In genomic region chr6:3377536-3378397, GRCh38 we compare ENCODE assay signal across 13 cellular contexts.
DNase-seq lines count a peak whose midpoint lies in the region; ATAC-seq and TF ChIP-seq lines count a peak whose summit lies in the region.
"Had no signal": no experiment of that assay in that cellular context is flagged by ENCODE, and none has a peak within 500 bp of the region (broad histone marks: within the 10 kb centered on the region; RNA-seq: fewer than 3 reads in every experiment).

No MANE protein-coding gene starts in this region.

- TF ChIP-seq CTCF in choroid plexus epithelial cell (conservative IDR thresholded peaks at IDR 0.05; ENCODE audit: low read depth, low read length) (no peak), lung (IDR thresholded peaks at IDR 0.05; ENCODE audit: control extremely low read depth, extremely low read depth) (no peak)
- no peak for TF ChIP-seq CTCF in CD8-positive, alpha-beta T cell (IDR thresholded peaks at IDR 0.05)

- intact Hi-C loops in CD8-positive, alpha-beta T cell (cut with DNase I, micrococcal nuclease), result no loop called here

- H3K27ac ChIP-seq in lung (ENCODE audit: low read depth in 1 of 2, low read length in 1 of 2), result peak overlapping the region in 1 of 2 donors; percentile 63
- no peak overlapping the region for H3K27ac ChIP-seq in CD8-positive, alpha-beta T cell (ENCODE audit: low read depth, low read length)

- no peak for DNase-seq in stimulated activated naive CD8-positive, alpha-beta T cell treated with anti-CD3 and anti-CD28 coated beads, Interleukin-15, Interleukin-2, amounts not matched to agents 100 U/mL and 50 U/mL, for 24 hours
- no peak for DNase-seq in stimulated activated naive CD8-positive, alpha-beta T cell treated with anti-CD3 and anti-CD28 coated beads, Interleukin-15, amount 100 ng/mL, for 72 hours
- DNase-seq in choroid plexus epithelial cell (ENCODE audit: low read depth), result peak; percentile 43
- no peak for DNase-seq in lung (ENCODE audit: low spot score)
- DNase-seq in NCI-H82 (lab: John Stamatoyannopoulos, UW), result no peak
- no peak for DNase-seq in CD8-positive, alpha-beta T cell
- DNase-seq in HPDE6-E6E7 (ENCODE audit: extremely low spot score), result no peak
- DNase-seq: activated CD4-positive, CD25-positive, alpha-beta regulatory T cell; AML-193; kidney glomerular epithelial cell; NCI-H748 treated with DMSO at 0.1 percent for 48 hours had no signal

- ATAC-seq in stimulated activated naive CD8-positive, alpha-beta T cell treated with anti-CD3 and anti-CD28 coated beads, Interleukin-15, Interleukin-2, amounts not matched to agents 100 U/mL and 50 U/mL, for 24 hours, result peak; percentile 63
- ATAC-seq in stimulated activated naive CD8-positive, alpha-beta T cell treated with anti-CD3 and anti-CD28 coated beads, Interleukin-15, amount 100 ng/mL, for 72 hours, result no peak
- ATAC-seq in lung (ENCODE audit: insufficient read depth, low FRiP score), result peak; percentile 67
- no peak for ATAC-seq in HG03342 (IDR thresholded peaks at IDR 0.05; ENCODE audit: unreplicated experiment)
- no peak for ATAC-seq in CD8-positive, alpha-beta T cell

- CTCF ChIA-PET in CD8-positive, alpha-beta T cell (lab: Charles Lee), result no interaction called here

- peaks cover 0 to 18% of the 10 kb centered on the region in 2 donors for H3K4me1 ChIP-seq in lung (ENCODE audit: control insufficient read depth in 2 of 2, insufficient read depth in 2 of 2, low read length in 2 of 2)
- peaks cover 14% of the 10 kb centered on the region for H3K4me1 ChIP-seq in CD8-positive, alpha-beta T cell (ENCODE audit: insufficient read depth, low read length)

- peak overlapping the region in 1 of 2 donors; percentile 45 for H3K4me3 Mint-ChIP-seq in stimulated activated naive CD8-positive, alpha-beta T cell treated with anti-CD3 and anti-CD28 coated beads, Interleukin-15, amount 100 ng/mL, for 72 hours
- H3K4me3 Mint-ChIP-seq in CD8-positive, alpha-beta T cell, result no peak overlapping the region
- H3K4me3 Mint-ChIP-seq: activated T-helper 1 cell treated with anti-CD3 and anti-CD28 coated beads, Interleukin-12 subunit alpha, Interleukin-12 subunit beta, Interleukin-2, Interleukin-4 antibody, amounts not matched to agents 30 ng/mL and 10 ng/mL and 1 ng/mL, durations not matched to agents 14 hours and 24 hours and 36 hours had no signal

- H3K36me3 Mint-ChIP-seq in CD8-positive, alpha-beta T cell, result no peaks in the 10 kb centered on the region

- H3K9me3 Mint-ChIP-seq in stimulated activated naive CD8-positive, alpha-beta T cell treated with anti-CD3 and anti-CD28 coated beads, Interleukin-15, amount 100 ng/mL, for 72 hours, result no peaks in the 10 kb centered on the region
- no peaks in the 10 kb centered on the region for H3K9me3 Mint-ChIP-seq in CD8-positive, alpha-beta T cell
- H3K9me3 Mint-ChIP-seq: activated T-helper 1 cell treated with anti-CD3 and anti-CD28 coated beads, Interleukin-12 subunit alpha, Interleukin-12 subunit beta, Interleukin-2, Interleukin-4 antibody, amounts not matched to agents 30 ng/mL and 10 ng/mL and 1 ng/mL, durations not matched to agents 14 hours and 24 hours and 36 hours had no signal

- POLR2A ChIA-PET in CD8-positive, alpha-beta T cell (lab: Charles Lee), result no interaction called here

- H3K9me3 ChIP-seq in lung (ENCODE audit: control insufficient read depth in 2 of 2, insufficient read depth in 1 of 2, low read length in 1 of 2), result peaks cover 0 to 2% of the 10 kb centered on the region in 2 donors
- no peaks in the 10 kb centered on the region for H3K9me3 ChIP-seq in CD8-positive, alpha-beta T cell (ENCODE audit: low read length)

- peak overlapping the region in 1 of 2 donors; percentile 37 for H3K27ac Mint-ChIP-seq in stimulated activated naive CD8-positive, alpha-beta T cell treated with anti-CD3 and anti-CD28 coated beads, Interleukin-15, amount 100 ng/mL, for 72 hours
- H3K27ac Mint-ChIP-seq in CD8-positive, alpha-beta T cell, result no peak overlapping the region
- H3K27ac Mint-ChIP-seq: activated T-helper 1 cell treated with anti-CD3 and anti-CD28 coated beads, Interleukin-12 subunit alpha, Interleukin-12 subunit beta, Interleukin-2, Interleukin-4 antibody, amounts not matched to agents 30 ng/mL and 10 ng/mL and 1 ng/mL, durations not matched to agents 14 hours and 24 hours and 36 hours had no signal

- no peaks in the 10 kb centered on the region for H3K36me3 ChIP-seq in lung (ENCODE audit: control insufficient read depth in 2 of 2, insufficient read depth in 2 of 2, low read length in 2 of 2)
- H3K36me3 ChIP-seq in CD8-positive, alpha-beta T cell (ENCODE audit: insufficient read depth, low read length), result no peaks in the 10 kb centered on the region

- H3K4me3 ChIP-seq in choroid plexus epithelial cell (ENCODE audit: low read depth, low read length), result no peak overlapping the region
- H3K4me3 ChIP-seq in lung, result no peak overlapping the region
- no peak overlapping the region for H3K4me3 ChIP-seq in CD8-positive, alpha-beta T cell (ENCODE audit: low read depth, low read length)

- 71 to 76% methylated on average over 17 of the region's 17 CpGs for WGBS in lung, 2 donors

- H3K4me1 Mint-ChIP-seq in stimulated activated naive CD8-positive, alpha-beta T cell treated with anti-CD3 and anti-CD28 coated beads, Interleukin-15, amount 100 ng/mL, for 72 hours, result peaks cover 21% of the 10 kb centered on the region
- peaks cover 14% of the 10 kb centered on the region for H3K4me1 Mint-ChIP-seq in CD8-positive, alpha-beta T cell (ENCODE audit: low read depth)

- peaks cover 12% of the 10 kb centered on the region for H3K27me3 Mint-ChIP-seq in stimulated activated naive CD8-positive, alpha-beta T cell treated with anti-CD3 and anti-CD28 coated beads, Interleukin-15, amount 100 ng/mL, for 72 hours
- peaks cover 9% of the 10 kb centered on the region for H3K27me3 Mint-ChIP-seq in CD8-positive, alpha-beta T cell (ENCODE audit: low read depth)

- peaks cover 2% of the 10 kb centered on the region for H3K27me3 ChIP-seq in lung (ENCODE audit: control insufficient read depth, insufficient read depth)
- no peaks in the 10 kb centered on the region for H3K27me3 ChIP-seq in CD8-positive, alpha-beta T cell (ENCODE audit: insufficient read depth, low read length)

Comparison
In these comparisons a context has a peak if more than half of its experiments do, and no peak if none do; other contexts are left out.
1. ATAC-seq: peak in stimulated activated naive CD8-positive, alpha-beta T cell treated with anti-CD3 and anti-CD28 coated beads, Interleukin-15, Interleukin-2, amounts not matched to agents 100 U/mL and 50 U/mL, for 24 hours (single experiment) and lung (single experiment); none in stimulated activated naive CD8-positive, alpha-beta T cell treated with anti-CD3 and anti-CD28 coated beads, Interleukin-15, amount 100 ng/mL, for 72 hours (single experiment), HG03342 (single experiment) and CD8-positive, alpha-beta T cell (single experiment).